ENCODE assay signal across 30 cellular contexts in the genomic region with DNA sequence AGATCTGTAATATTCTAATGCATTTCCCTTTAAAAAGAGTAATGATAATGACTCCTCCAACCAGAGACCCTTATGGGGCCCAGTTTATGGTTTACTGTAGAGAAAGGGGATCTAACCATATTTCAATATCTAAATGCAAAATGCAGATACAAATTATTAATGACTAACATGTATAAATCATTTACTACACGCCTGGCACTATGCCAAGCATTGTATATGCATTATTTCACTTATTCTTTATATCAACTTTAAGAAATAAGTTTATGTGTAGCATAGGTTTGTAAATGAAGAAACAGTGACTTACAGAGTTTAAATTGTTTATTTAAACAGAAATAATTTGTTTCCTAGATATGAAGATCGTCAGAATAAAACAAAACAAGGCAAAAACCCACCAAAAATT.
"Had no signal": no experiment of that assay in that cellular context is flagged by ENCODE, and none has a peak within 500 bp of the region (broad histone marks: within the 10 kb centered on the region; RNA-seq: fewer than 3 reads in every experiment).

No MANE protein-coding gene starts in this region.

- H3K4me1 ChIP-seq: adrenal gland, body of pancreas, foreskin keratinocyte, gastrocnemius medialis had no signal

- DNase-seq: activated B cell treated with CpG ODN at 0.5 μM for 24 hours; activated CD4-positive, alpha-beta T cell treated with anti-CD3 and anti-CD28 coated beads for 48 hours; activated CD4-positive, alpha-beta T cell treated with anti-CD3 and anti-CD28 coated beads, Interleukin-2, amount 50 U/mL, for 1 hour; activated CD4-positive, alpha-beta T cell treated with anti-CD3 and anti-CD28 coated beads, Interleukin-2, amount 50 U/mL, for 48 hours; activated CD8-positive, alpha-beta memory T cell treated with anti-CD3 and anti-CD28 coated beads, Interleukin-2, amount 10 ng/mL, durations not matched to agents 7 days and 5 days; activated CD8-positive, alpha-beta memory T cell treated with anti-CD3 and anti-CD28 coated beads, Interleukin-2, amount 50 U/mL, for 4 hours; activated CD8-positive, alpha-beta T cell treated with anti-CD3 and anti-CD28 coated beads, Interleukin-2, amount 10 ng/mL, durations not matched to agents 7 days and 5 days; activated effector memory CD4-positive, alpha-beta T cell treated with anti-CD3 and anti-CD28 coated beads, Interleukin-2, amount 50 U/mL, for 16 hours; activated naive CD4-positive, alpha-beta T cell treated with anti-CD3 and anti-CD28 coated beads for 36 hours; activated naive CD8-positive, alpha-beta T cell treated with anti-CD3 and anti-CD28 coated beads for 36 hours; activated naive CD8-positive, alpha-beta T cell treated with anti-CD3 and anti-CD28 coated beads, Interleukin-2, amount 50 U/mL, for 24 hours; activated T-cell treated with anti-CD3 and anti-CD28 coated beads, Interleukin-2, amount 50 U/mL, for 1 hour; activated T-cell treated with anti-CD3 and anti-CD28 coated beads, Interleukin-2, amount 50 U/mL, for 48 hours; cortex of kidney; effector memory CD4-positive, alpha-beta T cell; foreskin keratinocyte; T-helper 17 cell; T1000; WERI-Rb-1 had no signal

- H3K4me1 Mint-ChIP-seq: activated CD8-positive, alpha-beta memory T cell treated with anti-CD3 and anti-CD28 coated beads, Interleukin-2, amount 10 ng/mL, durations not matched to agents 7 days and 5 days; activated naive CD8-positive, alpha-beta T cell treated with anti-CD3 and anti-CD28 coated beads, Interleukin-2, amount 50 U/mL, for 24 hours had no signal

- H3K36me3 ChIP-seq: adrenal gland, gastrocnemius medialis, WERI-Rb-1 had no signal

- H3K9me3 Mint-ChIP-seq: activated B cell treated with CpG ODN at 0.5 μM for 24 hours; activated naive CD4-positive, alpha-beta T cell treated with anti-CD3 and anti-CD28 coated beads for 36 hours; activated naive CD4-positive, alpha-beta T cell treated with anti-CD3 and anti-CD28 coated beads, Interleukin-2, amount 50 U/mL, for 24 hours; activated naive CD8-positive, alpha-beta T cell treated with anti-CD3 and anti-CD28 coated beads for 36 hours; activated naive CD8-positive, alpha-beta T cell treated with anti-CD3 and anti-CD28 coated beads, Interleukin-2, amount 50 U/mL, for 24 hours; activated T-helper 1 cell treated with anti-CD3 and anti-CD28 coated beads, Interleukin-12 subunit alpha, Interleukin-12 subunit beta, Interleukin-2, Interleukin-4 antibody, amounts not matched to agents 30 ng/mL and 10 ng/mL and 1 ng/mL, durations not matched to agents 14 hours and 24 hours and 36 hours; activated T-helper 2 cell treated with anti-CD3 and anti-CD28 coated beads, Interferon-gamma antibody, Interleukin-2, Interleukin-4, amounts not matched to agents 10 μg/mL and 5 μg/mL and 100 μg/mL, durations not matched to agents 14 hours and 24 hours and 36 hours; T-helper 2 cell treated with Interferon-gamma antibody and Interleukin-4, amounts not matched to agents 5 μg/mL and 100 μg/mL, for 36 hours had no signal

- FAIRE-seq: colon had no signal

- H3K4me3 Mint-ChIP-seq: activated B cell treated with CpG ODN at 0.5 μM for 24 hours; activated CD8-positive, alpha-beta memory T cell treated with anti-CD3 and anti-CD28 coated beads, Interleukin-2, amount 10 ng/mL, durations not matched to agents 7 days and 5 days; activated CD8-positive, alpha-beta T cell treated with anti-CD3 and anti-CD28 coated beads, Interleukin-2, amount 10 ng/mL, durations not matched to agents 7 days and 5 days; activated naive CD4-positive, alpha-beta T cell treated with anti-CD3 and anti-CD28 coated beads for 36 hours; activated naive CD4-positive, alpha-beta T cell treated with anti-CD3 and anti-CD28 coated beads, Interleukin-2, amount 50 U/mL, for 24 hours; activated naive CD8-positive, alpha-beta T cell treated with anti-CD3 and anti-CD28 coated beads for 36 hours; activated naive CD8-positive, alpha-beta T cell treated with anti-CD3 and anti-CD28 coated beads, Interleukin-2, amount 50 U/mL, for 24 hours; activated T-helper 1 cell treated with anti-CD3 and anti-CD28 coated beads, Interleukin-12 subunit alpha, Interleukin-12 subunit beta, Interleukin-2, Interleukin-4 antibody, amounts not matched to agents 30 ng/mL and 10 ng/mL and 1 ng/mL, durations not matched to agents 14 hours and 24 hours and 36 hours; endodermal cell; T-helper 17 cell; T-helper 2 cell treated with Interferon-gamma antibody and Interleukin-4, amounts not matched to agents 5 μg/mL and 100 μg/mL, for 36 hours had no signal

- H3K27me3 Mint-ChIP-seq: activated B cell treated with CpG ODN at 0.5 μM for 24 hours; activated naive CD8-positive, alpha-beta T cell treated with anti-CD3 and anti-CD28 coated beads for 36 hours had no signal

- H3K27me3 ChIP-seq: adrenal gland, body of pancreas, gastrocnemius medialis had no signal

- H3K9me3 ChIP-seq: adrenal gland, body of pancreas, gastrocnemius medialis had no signal

- H3K27ac ChIP-seq: adrenal gland, body of pancreas, foreskin keratinocyte, gastrocnemius medialis, WERI-Rb-1 had no signal

- H3K4me3 ChIP-seq: adrenal gland, body of pancreas, gastrocnemius medialis had no signal

- H3K36me3 Mint-ChIP-seq: activated CD8-positive, alpha-beta memory T cell treated with anti-CD3 and anti-CD28 coated beads, Interleukin-2, amount 10 ng/mL, durations not matched to agents 7 days and 5 days; activated naive CD4-positive, alpha-beta T cell treated with anti-CD3 and anti-CD28 coated beads, Interleukin-2, amount 50 U/mL, for 24 hours; activated naive CD8-positive, alpha-beta T cell treated with anti-CD3 and anti-CD28 coated beads for 36 hours had no signal

- ATAC-seq: activated CD4-positive, CD25-positive, alpha-beta regulatory T cell treated with anti-CD3 and anti-CD28 coated beads, Interleukin-2, amount 50 U/mL, for 24 hours; activated CD8-positive, alpha-beta memory T cell treated with anti-CD3 and anti-CD28 coated beads, Interleukin-2, amount 10 ng/mL, durations not matched to agents 7 days and 5 days; activated CD8-positive, alpha-beta T cell treated with anti-CD3 and anti-CD28 coated beads, Interleukin-2, amount 10 ng/mL, durations not matched to agents 7 days and 5 days; activated naive CD8-positive, alpha-beta T cell treated with anti-CD3 and anti-CD28 coated beads, Interleukin-2, amount 50 U/mL, for 24 hours; body of pancreas; esophagus mucosa; foreskin keratinocyte; gastrocnemius medialis; T-helper 17 cell had no signal

- H3K27ac Mint-ChIP-seq: activated B cell treated with CpG ODN at 0.5 μM for 24 hours; activated CD8-positive, alpha-beta memory T cell treated with anti-CD3 and anti-CD28 coated beads, Interleukin-2, amount 10 ng/mL, durations not matched to agents 7 days and 5 days; activated CD8-positive, alpha-beta T cell treated with anti-CD3 and anti-CD28 coated beads, Interleukin-2, amount 10 ng/mL, durations not matched to agents 7 days and 5 days; activated naive CD4-positive, alpha-beta T cell treated with anti-CD3 and anti-CD28 coated beads for 36 hours; activated naive CD4-positive, alpha-beta T cell treated with anti-CD3 and anti-CD28 coated beads, Interleukin-2, amount 50 U/mL, for 24 hours; activated naive CD8-positive, alpha-beta T cell treated with anti-CD3 and anti-CD28 coated beads for 36 hours; activated naive CD8-positive, alpha-beta T cell treated with anti-CD3 and anti-CD28 coated beads, Interleukin-2, amount 50 U/mL, for 24 hours; activated T-helper 1 cell treated with anti-CD3 and anti-CD28 coated beads, Interleukin-12 subunit alpha, Interleukin-12 subunit beta, Interleukin-2, Interleukin-4 antibody, amounts not matched to agents 30 ng/mL and 10 ng/mL and 1 ng/mL, durations not matched to agents 14 hours and 24 hours and 36 hours; activated T-helper 2 cell treated with anti-CD3 and anti-CD28 coated beads, Interferon-gamma antibody, Interleukin-2, Interleukin-4, amounts not matched to agents 10 μg/mL and 5 μg/mL and 100 μg/mL, durations not matched to agents 14 hours and 24 hours and 36 hours; endodermal cell; T-helper 17 cell; T-helper 2 cell treated with Interferon-gamma antibody and Interleukin-4, amounts not matched to agents 5 μg/mL and 100 μg/mL, for 36 hours had no signal
